ENCODE assay signal across 21 cellular contexts in the genomic region with DNA sequence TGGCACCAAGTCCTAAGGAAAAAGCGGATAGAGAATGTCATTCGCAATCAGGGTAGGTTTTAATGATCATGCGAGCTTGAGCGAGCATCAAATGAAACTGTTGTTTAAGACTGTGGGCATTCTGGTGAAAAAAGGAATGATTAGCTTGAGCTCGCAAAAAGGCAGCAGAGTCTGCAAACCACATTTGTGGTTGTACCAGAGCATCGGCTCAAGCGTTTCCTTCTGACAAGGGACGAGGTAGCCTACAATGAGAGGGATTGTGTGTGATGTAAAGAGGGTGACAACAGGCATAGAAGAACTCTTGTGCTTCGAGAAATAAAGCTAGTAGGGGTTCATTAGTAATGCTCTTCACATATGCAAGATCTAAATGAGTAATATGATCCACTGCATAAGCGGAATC. TPM values are rescaled to one million over a fixed set of nuclear protein-coding genes. Genes with fewer than 3 reads are reported as not detected.
DNase-seq lines count a peak whose midpoint lies in the region; ATAC-seq and TF ChIP-seq lines count a peak whose summit lies in the region.
"Had no signal": no experiment of that assay in that cellular context is flagged by ENCODE, and none has a peak within 500 bp of the region (broad histone marks: within the 10 kb centered on the region; RNA-seq: fewer than 3 reads in every experiment).

No MANE protein-coding gene starts in this region.

- H3K4me3 Mint-ChIP-seq in GM23338: no peak overlapping the region
- H3K4me3 Mint-ChIP-seq in activated naive CD8-positive, alpha-beta T cell treated with anti-CD3 and anti-CD28 coated beads for 36 hours: peak overlapping the region; percentile 44
- H3K4me3 Mint-ChIP-seq in neural progenitor cell: no peak overlapping the region
- H3K4me3 Mint-ChIP-seq: activated naive CD4-positive, alpha-beta T cell treated with anti-CD3 and anti-CD28 coated beads, Interleukin-2, amount 10 ng/mL, durations not matched to agents 7 days and 5 days; nephron progenitor cell had no signal

- peak; percentile 24 for DNase-seq in NK-92 treated with Interleukin-12 subunit alpha and Interleukin-12 subunit beta, amount 100 ng/mL, for 24 hours (lab: John Stamatoyannopoulos, UW)
- DNase-seq in NK-92 (lab: John Stamatoyannopoulos, UW; ENCODE audit: unreplicated experiment) (no peak), GM23338 (ENCODE audit: low spot score) (no peak), neural progenitor cell (ENCODE audit: low spot score) (peak; percentile 38), Right ventricle myocardium superior (no peak), NCI-H82 treated with DMSO at 0.1 percent for 48 hours (lab: John Stamatoyannopoulos, UW; ENCODE audit: unreplicated experiment) (no peak), globus pallidus (ENCODE audit: low spot score) (no peak)
- no peak for DNase-seq in activated naive CD8-positive, alpha-beta T cell treated with anti-CD3 and anti-CD28 coated beads for 36 hours
- DNase-seq: 8988T; activated naive CD4-positive, alpha-beta T cell treated with anti-CD3 and anti-CD28 coated beads, Interleukin-2, amount 10 ng/mL, durations not matched to agents 7 days and 5 days; body of pancreas; HCEC 1CT; IMR-90; mesenchymal stem cell; NCI-H1930; NCI-H446; nephron progenitor cell had no signal

- peaks cover 6% of the 10 kb centered on the region; the same call in 1 of the 2 replicates for H3K9me2 ChIP-seq in GM23338 (ENCODE audit: insufficient read depth)

- H3K27me3 Mint-ChIP-seq in GM23338 (ENCODE audit: insufficient read depth, low read depth, poor library complexity) (no peaks in the 10 kb centered on the region), neural progenitor cell (ENCODE audit: insufficient read depth, low read depth) (no peaks in the 10 kb centered on the region)
- no peaks in the 10 kb centered on the region for H3K27me3 Mint-ChIP-seq in activated naive CD8-positive, alpha-beta T cell treated with anti-CD3 and anti-CD28 coated beads for 36 hours

- ATAC-seq in GM23338 (no peak), Right ventricle myocardium superior (ENCODE audit: poor library complexity) (no peak)
- ATAC-seq: body of pancreas had no signal

- H3K9me3 ChIP-seq in neural progenitor cell (ENCODE audit: low read depth): no peaks in the 10 kb centered on the region
- H3K9me3 ChIP-seq: body of pancreas, tibial nerve had no signal

- TF ChIP-seq CTCF in GM23338 (conservative IDR thresholded peaks at IDR 0.05; ENCODE audit: low read depth in 2 of 2) (no peak), neural progenitor cell (IDR thresholded peaks at IDR 0.05) (no peak)

- H4K20me1 ChIP-seq in GM23338 (replicated peaks; ENCODE audit: insufficient read depth) (no peaks in the 10 kb centered on the region), neural progenitor cell (ENCODE audit: low read depth) (no peaks in the 10 kb centered on the region)

- H3K79me2 ChIP-seq in GM23338 (replicated peaks; ENCODE audit: insufficient read depth) (no peaks in the 10 kb centered on the region), neural progenitor cell (ENCODE audit: low read depth) (no peaks in the 10 kb centered on the region)

- H3K27me3 ChIP-seq in GM23338 (ENCODE audit: insufficient read depth) (no peaks in the 10 kb centered on the region), neural progenitor cell (no peaks in the 10 kb centered on the region)
- H3K27me3 ChIP-seq: body of pancreas, tibial nerve had no signal

- no peak overlapping the region for H3K9ac ChIP-seq in neural progenitor cell

- intact Hi-C loops in Right ventricle myocardium superior (cut with DNase I): no loop called here

- H3K36me3 Mint-ChIP-seq in GM23338 (ENCODE audit: low read depth) (peaks cover 9% of the 10 kb centered on the region; the same call in 2 of the 3 replicates), neural progenitor cell (no peaks in the 10 kb centered on the region)
- H3K36me3 Mint-ChIP-seq in activated naive CD8-positive, alpha-beta T cell treated with anti-CD3 and anti-CD28 coated beads for 36 hours: no peaks in the 10 kb centered on the region
- H3K36me3 Mint-ChIP-seq: activated naive CD4-positive, alpha-beta T cell treated with anti-CD3 and anti-CD28 coated beads, Interleukin-2, amount 10 ng/mL, durations not matched to agents 7 days and 5 days; CD14-positive monocyte had no signal

- H2AFZ ChIP-seq in GM23338 (peak overlapping the region; percentile 79; the same call in 1 of the 2 replicates), neural progenitor cell (replicated peaks) (no peak overlapping the region)

- no peaks in the 10 kb centered on the region for H3F3A ChIP-seq in GM23338 (replicated peaks; ENCODE audit: low read depth)
- H3F3A ChIP-seq in neural progenitor cell (ENCODE audit: low read depth): peaks cover 8% of the 10 kb centered on the region

- peaks cover 11% of the 10 kb centered on the region; the same call in 2 of the 3 replicates for H3K4me1 Mint-ChIP-seq in GM23338
- peaks cover 46% of the 10 kb centered on the region for H3K4me1 Mint-ChIP-seq in activated naive CD8-positive, alpha-beta T cell treated with anti-CD3 and anti-CD28 coated beads for 36 hours
- H3K4me1 Mint-ChIP-seq in neural progenitor cell: no peaks in the 10 kb centered on the region
- H3K4me1 Mint-ChIP-seq: nephron progenitor cell had no signal

- H3K4me1 ChIP-seq in GM23338 (ENCODE audit: insufficient read depth) (peaks cover 24% of the 10 kb centered on the region), neural progenitor cell (peaks cover 13% of the 10 kb centered on the region)
- H3K4me1 ChIP-seq: body of pancreas had no signal

- H3K27ac Mint-ChIP-seq in GM23338: no peak overlapping the region
- H3K27ac Mint-ChIP-seq in activated naive CD8-positive, alpha-beta T cell treated with anti-CD3 and anti-CD28 coated beads for 36 hours: peak overlapping the region; percentile 79
- H3K27ac Mint-ChIP-seq in neural progenitor cell: peak overlapping the region; percentile 47
- H3K27ac Mint-ChIP-seq: nephron progenitor cell had no signal

- H3K36me3 ChIP-seq in GM23338 (ENCODE audit: insufficient read depth) (no peaks in the 10 kb centered on the region), neural progenitor cell (no peaks in the 10 kb centered on the region)
- H3K36me3 ChIP-seq: tibial nerve had no signal

- H3K4me2 ChIP-seq in GM23338 (no peak overlapping the region), neural progenitor cell (no peak overlapping the region)

- H3K27ac ChIP-seq in GM23338 (ENCODE audit: low read depth): no peak overlapping the region
- H3K27ac ChIP-seq in neural progenitor cell: no peak overlapping the region
- H3K27ac ChIP-seq: body of pancreas, tibial nerve had no signal

- H3K9me3 Mint-ChIP-seq in GM23338 (peaks cover 10% of the 10 kb centered on the region; the same call in 2 of the 3 replicates), neural progenitor cell (peaks cover 4% of the 10 kb centered on the region)
- peaks cover 2% of the 10 kb centered on the region for H3K9me3 Mint-ChIP-seq in activated naive CD8-positive, alpha-beta T cell treated with anti-CD3 and anti-CD28 coated beads for 36 hours
- H3K9me3 Mint-ChIP-seq: activated naive CD4-positive, alpha-beta T cell treated with anti-CD3 and anti-CD28 coated beads, Interleukin-2, amount 10 ng/mL, durations not matched to agents 7 days and 5 days had no signal

- H3K4me3 ChIP-seq in GM23338 (no peak overlapping the region), neural progenitor cell (no peak overlapping the region)
- H3K4me3 ChIP-seq: body of pancreas, tibial nerve had no signal

TF ChIP-seq in GM23338, 12 proteins besides CTCF, POLR2A, EP300 and RAD21 (continues in another document):
- TF ChIP-seq, protein P1, sequence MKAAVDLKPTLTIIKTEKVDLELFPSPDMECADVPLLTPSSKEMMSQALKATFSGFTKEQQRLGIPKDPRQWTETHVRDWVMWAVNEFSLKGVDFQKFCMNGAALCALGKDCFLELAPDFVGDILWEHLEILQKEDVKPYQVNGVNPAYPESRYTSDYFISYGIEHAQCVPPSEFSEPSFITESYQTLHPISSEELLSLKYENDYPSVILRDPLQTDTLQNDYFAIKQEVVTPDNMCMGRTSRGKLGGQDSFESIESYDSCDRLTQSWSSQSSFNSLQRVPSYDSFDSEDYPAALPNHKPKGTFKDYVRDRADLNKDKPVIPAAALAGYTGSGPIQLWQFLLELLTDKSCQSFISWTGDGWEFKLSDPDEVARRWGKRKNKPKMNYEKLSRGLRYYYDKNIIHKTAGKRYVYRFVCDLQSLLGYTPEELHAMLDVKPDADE (IDR thresholded peaks at IDR 0.05): no peak
- no peak for TF ChIP-seq CREB1 (CRISPR knock-in tag; IDR thresholded peaks at IDR 0.05; ENCODE audit: low read depth)

RNA-seq across cellular contexts. Expression of a gene that starts 11.1 kb away (rescaled TPM):
- 0.45 TPM in 1 of 2 replicates, not detected in the other for total RNA-seq in GM23338 (2014; rRNA removed; shearing (Covaris generic))
- polyA plus RNA-seq in GM23338 (2016; fragmentation: Nextera tagmentation; extraction: Ambion mirVana): 0.34 and 0.43 TPM in 2 replicates
- 100 to 1,000 TPM; 376 to 385 TPM for total RNA-seq in activated naive CD8-positive, alpha-beta T cell treated with anti-CD3 and anti-CD28 coated beads for 36 hours
- total RNA-seq in neural progenitor cell (ENCODE audit: low replicate concordance) (not detected in 2 replicates), Right ventricle myocardium superior (0.91 TPM)
- total RNA-seq: IMR-90, kidney epithelial cell, pulmonary artery endothelial cell had no signal
- polyA plus RNA-seq: IMR-90 had no signal

RNA-seq across cellular contexts. Expression of a gene that starts 16.3 kb away (rescaled TPM):
- total RNA-seq in GM23338 (2014; rRNA removed; shearing (Covaris generic)): not detected in 2 replicates
- 0.11 and 0.14 TPM in 2 replicates for polyA plus RNA-seq in GM23338 (2016; fragmentation: Nextera tagmentation; extraction: Ambion mirVana)
- total RNA-seq in activated naive CD8-positive, alpha-beta T cell treated with anti-CD3 and anti-CD28 coated beads for 36 hours: 100 to 1,000 TPM; 152 to 162 TPM
- total RNA-seq in neural progenitor cell (ENCODE audit: low replicate concordance) (not detected in 2 replicates), Right ventricle myocardium superior (0.16 TPM)
- total RNA-seq: IMR-90, pulmonary artery endothelial cell had no signal
- polyA plus RNA-seq: IMR-90 had no signal

Comparison
In these comparisons a context has a peak if more than half of its experiments do, and no peak if none do; other contexts are left out.
1. DNase-seq: peak in NK-92 treated with Interleukin-12 subunit alpha and Interleukin-12 subunit beta, amount 100 ng/mL, for 24 hours (single experiment) and neural progenitor cell (single experiment); none in NK-92 (single experiment), GM23338 (single experiment), activated naive CD8-positive, alpha-beta T cell treated with anti-CD3 and anti-CD28 coated beads for 36 hours (single experiment), Right ventricle myocardium superior (single experiment), NCI-H82 treated with DMSO at 0.1 percent for 48 hours (single experiment) and globus pallidus (single experiment).
2. RNA of a gene that starts 11.1 kb away (total RNA-seq): 376 to 385 TPM in activated naive CD8-positive, alpha-beta T cell treated with anti-CD3 and anti-CD28 coated beads for 36 hours; 0.91 TPM in Right ventricle myocardium superior (single experiment), 0.45 TPM in GM23338 and not detected in neural progenitor cell; every median in the first group is over 100 times any median in the second.
3. RNA of a gene that starts 16.3 kb away (total RNA-seq): 152 to 162 TPM in activated naive CD8-positive, alpha-beta T cell treated with anti-CD3 and anti-CD28 coated beads for 36 hours; 0.16 TPM in Right ventricle myocardium superior (single experiment), not detected in GM23338 and not detected in neural progenitor cell; every median in the first group is over 100 times any median in the second.